8 cellular contexts compared by ENCODE assay signal in the genomic region with DNA sequence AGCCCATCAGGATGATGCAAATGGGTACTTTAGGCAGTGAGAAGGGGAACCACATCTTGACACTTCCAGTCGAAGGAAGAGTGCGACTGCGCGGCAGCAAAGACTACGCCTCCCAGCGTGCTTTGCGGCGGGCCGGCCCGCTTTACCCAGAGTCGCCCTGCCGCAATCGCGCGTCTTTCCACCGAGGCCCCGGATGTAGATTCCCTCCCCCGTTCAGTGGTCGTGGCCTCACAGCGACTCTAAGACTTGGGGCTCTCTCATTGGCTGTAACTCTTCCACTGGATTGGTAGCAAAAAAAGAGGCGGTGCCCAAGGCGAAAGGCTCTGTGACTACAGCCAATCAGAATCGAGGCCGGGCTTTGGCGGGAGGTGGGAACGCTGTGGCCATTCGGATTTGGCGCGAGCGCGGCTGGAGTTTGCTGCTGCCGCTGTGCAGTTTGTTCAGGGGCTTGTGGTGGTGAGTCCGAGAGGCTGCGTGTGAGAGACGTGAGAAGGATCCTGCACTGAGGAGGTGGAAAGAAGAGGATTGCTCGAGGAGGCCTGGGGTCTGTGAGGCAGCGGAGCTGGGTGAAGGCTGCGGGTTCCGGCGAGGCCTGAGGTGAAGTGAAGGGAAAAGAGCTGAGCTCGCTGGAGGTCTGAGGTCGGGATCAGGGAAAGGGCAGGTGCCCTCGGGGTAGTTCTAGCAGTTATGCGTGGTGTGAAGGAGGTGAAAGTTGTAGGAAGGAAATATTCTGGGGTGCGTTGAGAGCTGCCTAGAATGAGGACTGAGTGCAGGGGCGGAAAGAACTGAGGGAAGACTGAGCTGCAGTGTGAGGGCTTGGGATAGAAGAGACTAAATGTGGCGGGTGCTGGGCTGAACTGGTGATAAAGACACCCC. TPM values are rescaled to one million over a fixed set of nuclear protein-coding genes. Genes with fewer than 3 reads are reported as not detected.
A peak's percentile ranks its signal among the peaks of the same experiment; 100 is the strongest.
DNase-seq lines count a peak whose midpoint lies in the region; ATAC-seq and TF ChIP-seq lines count a peak whose summit lies in the region.

A gene with protein sequence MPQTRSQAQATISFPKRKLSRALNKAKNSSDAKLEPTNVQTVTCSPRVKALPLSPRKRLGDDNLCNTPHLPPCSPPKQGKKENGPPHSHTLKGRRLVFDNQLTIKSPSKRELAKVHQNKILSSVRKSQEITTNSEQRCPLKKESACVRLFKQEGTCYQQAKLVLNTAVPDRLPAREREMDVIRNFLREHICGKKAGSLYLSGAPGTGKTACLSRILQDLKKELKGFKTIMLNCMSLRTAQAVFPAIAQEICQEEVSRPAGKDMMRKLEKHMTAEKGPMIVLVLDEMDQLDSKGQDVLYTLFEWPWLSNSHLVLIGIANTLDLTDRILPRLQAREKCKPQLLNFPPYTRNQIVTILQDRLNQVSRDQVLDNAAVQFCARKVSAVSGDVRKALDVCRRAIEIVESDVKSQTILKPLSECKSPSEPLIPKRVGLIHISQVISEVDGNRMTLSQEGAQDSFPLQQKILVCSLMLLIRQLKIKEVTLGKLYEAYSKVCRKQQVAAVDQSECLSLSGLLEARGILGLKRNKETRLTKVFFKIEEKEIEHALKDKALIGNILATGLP (plus strand): TSS at position 386 of the 876 bp plus-strand sequence. CDS start 1,542 bp downstream, outside the sequence.

- H3K9me3 ChIP-seq in DOHH2 (ENCODE audit: control insufficient read depth, insufficient read depth, low read length) = no peaks in the 10 kb centered on the region

- H3K4me2 ChIP-seq in DOHH2 (ENCODE audit: low read length) (peak within 1 kb of the TSS; percentile 85), GM23338 (peak within 1 kb of the TSS; percentile 78)

- H2AFZ ChIP-seq in GM23338 = no peak within 1 kb of the TSS

- peak within 1 kb of the TSS; percentile 85 for H3K27ac ChIP-seq in DOHH2 (ENCODE audit: low read depth, low read length)
- peak within 1 kb of the TSS; percentile 92 for H3K27ac ChIP-seq in GM23338 (ENCODE audit: low read depth)

- DNase-seq in GM23338 (ENCODE audit: low spot score) (peak; percentile 100), LHCN-M2 (ENCODE audit: low read depth) (peak; percentile 99), RPMI8226 (peak; percentile 99), fibroblast of mammary gland (ENCODE audit: low read depth) (peak; percentile 99), natural killer cell (peak; percentile 95)
- peak; percentile 96 to 97 for DNase-seq in activated T-helper 1 cell treated with anti-CD3 and anti-CD28 coated beads, Interleukin-2, amount 50 U/mL, for 16 hours (ENCODE audit: low read depth in 1 of 2, low spot score in 1 of 2)
- peak; percentile 98 for DNase-seq in stimulated activated naive CD4-positive, alpha-beta T cell treated with Interleukin-2 at 50 U/mL for 16 hours (lab: John Stamatoyannopoulos, UW)

- H3K4me1 Mint-ChIP-seq in GM23338 = peaks cover 22% of the 10 kb centered on the region
- H3K4me1 Mint-ChIP-seq in natural killer cell = peaks cover 19 to 25% of the 10 kb centered on the region in 2 donors

- peak within 1 kb of the TSS; percentile 99 for H3K27ac Mint-ChIP-seq in GM23338
- H3K27ac Mint-ChIP-seq in natural killer cell = peak within 1 kb of the TSS; percentile 84 to 86

- no peaks in the 10 kb centered on the region; the same call in 1 of the 2 replicates for H3F3A ChIP-seq in DOHH2 (ENCODE audit: control insufficient read depth, insufficient read depth)
- no peaks in the 10 kb centered on the region; the same call in 1 of the 2 replicates for H3F3A ChIP-seq in GM23338 (replicated peaks; ENCODE audit: low read depth)

- intact Hi-C loops in natural killer cell (cut with micrococcal nuclease) = loop anchor here (1.0 to 5.0 kb wide), 3 partner anchors 35 to 131 kb away; a partner anchor contains a TSS

- no peaks in the 10 kb centered on the region for H3K27me3 ChIP-seq in DOHH2 (ENCODE audit: control insufficient read depth, low read length)
- no peaks in the 10 kb centered on the region for H3K27me3 ChIP-seq in GM23338 (ENCODE audit: insufficient read depth)

- H3K4me3 Mint-ChIP-seq in GM23338 (peak within 1 kb of the TSS; percentile 97), natural killer cell (peak within 1 kb of the TSS; percentile 100)

- TF ChIP-seq CTCF in DOHH2 (IDR thresholded peaks at IDR 0.05; ENCODE audit: low read depth, low read length, poor library complexity, severe bottlenecking) (no peak), GM23338 (conservative IDR thresholded peaks at IDR 0.05; ENCODE audit: low read depth in 2 of 2) (no peak), fibroblast of mammary gland (conservative IDR thresholded peaks at IDR 0.05; ENCODE audit: control insufficient read depth, insufficient read depth, low read depth, low read length) (no peak), natural killer cell (IDR thresholded peaks at IDR 0.05) (no peak)

- H3K9me3 Mint-ChIP-seq in GM23338 = peaks cover 5% of the 10 kb centered on the region; the same call in 2 of the 3 replicates
- H3K9me3 Mint-ChIP-seq in natural killer cell = no peaks in the 10 kb centered on the region

- H3K4me3 ChIP-seq in DOHH2 (ENCODE audit: low read length) (peak within 1 kb of the TSS; percentile 96), GM23338 (peak within 1 kb of the TSS; percentile 74), fibroblast of mammary gland (ENCODE audit: control insufficient read depth, low read depth, low read length) (peak within 1 kb of the TSS; percentile 94)

- H3K36me3 Mint-ChIP-seq in GM23338 (ENCODE audit: low read depth) (peaks cover 44% of the 10 kb centered on the region), natural killer cell (no peaks in the 10 kb centered on the region)

- H3K79me2 ChIP-seq in DOHH2 (ENCODE audit: control insufficient read depth, low read length) (peaks cover 45% of the 10 kb centered on the region), GM23338 (replicated peaks; ENCODE audit: insufficient read depth) (peaks cover 37% of the 10 kb centered on the region)

- no peaks in the 10 kb centered on the region for H3K9me2 ChIP-seq in DOHH2 (replicated peaks; ENCODE audit: control insufficient read depth, low read length)
- H3K9me2 ChIP-seq in GM23338 (ENCODE audit: insufficient read depth) = no peaks in the 10 kb centered on the region

- H3K36me3 ChIP-seq in DOHH2 (ENCODE audit: control insufficient read depth, low read length) (peaks cover 44% of the 10 kb centered on the region), GM23338 (ENCODE audit: insufficient read depth) (peaks cover 28% of the 10 kb centered on the region)

- ATAC-seq in GM23338 (peak; percentile 96), natural killer cell (peak; percentile 91 to 98 (median 93))

- H3K4me1 ChIP-seq in DOHH2 (ENCODE audit: control insufficient read depth, low read length) = peaks cover 32% of the 10 kb centered on the region
- H3K4me1 ChIP-seq in GM23338 (ENCODE audit: insufficient read depth) = peaks cover 8% of the 10 kb centered on the region

- peaks cover 22% of the 10 kb centered on the region for H4K20me1 ChIP-seq in DOHH2 (ENCODE audit: control insufficient read depth, insufficient read depth, low read depth, low read length)
- peaks cover 13% of the 10 kb centered on the region for H4K20me1 ChIP-seq in GM23338 (replicated peaks; ENCODE audit: insufficient read depth)

- peaks cover 17% of the 10 kb centered on the region for H3K27me3 Mint-ChIP-seq in GM23338 (ENCODE audit: insufficient read depth, low read depth, poor library complexity)
- no peaks in the 10 kb centered on the region for H3K27me3 Mint-ChIP-seq in natural killer cell (ENCODE audit: low read depth in 2 of 2)

RNA-seq across cellular contexts. Expression of the gene that starts here (rescaled TPM):
- total RNA-seq in GM23338 (2014; rRNA removed; shearing (Covaris generic)) = 75.5 and 79.9 TPM in 2 replicates
- polyA plus RNA-seq in GM23338 (2016; fragmentation: Nextera tagmentation; extraction: Ambion mirVana) = 40.6 and 46.2 TPM in 2 replicates
- total RNA-seq in LHCN-M2 (2014; rRNA removed) = 43.2 and 46.6 TPM in 2 replicates
- 22.5 TPM for polyA plus RNA-seq in LHCN-M2 (2012)
- total RNA-seq in natural killer cell = 1 to 10 TPM; 3.4 to 4.9 (median 3.8) TPM

Comparison
In these comparisons a context has a peak if more than half of its experiments do, and no peak if none do; other contexts are left out.
1. Peak in every context shown above with its lines: DNase-seq, ATAC-seq, H3K4me3 ChIP-seq and H3K27ac ChIP-seq.